ENCODE assay signal across 18 cellular contexts in the genomic region with DNA sequence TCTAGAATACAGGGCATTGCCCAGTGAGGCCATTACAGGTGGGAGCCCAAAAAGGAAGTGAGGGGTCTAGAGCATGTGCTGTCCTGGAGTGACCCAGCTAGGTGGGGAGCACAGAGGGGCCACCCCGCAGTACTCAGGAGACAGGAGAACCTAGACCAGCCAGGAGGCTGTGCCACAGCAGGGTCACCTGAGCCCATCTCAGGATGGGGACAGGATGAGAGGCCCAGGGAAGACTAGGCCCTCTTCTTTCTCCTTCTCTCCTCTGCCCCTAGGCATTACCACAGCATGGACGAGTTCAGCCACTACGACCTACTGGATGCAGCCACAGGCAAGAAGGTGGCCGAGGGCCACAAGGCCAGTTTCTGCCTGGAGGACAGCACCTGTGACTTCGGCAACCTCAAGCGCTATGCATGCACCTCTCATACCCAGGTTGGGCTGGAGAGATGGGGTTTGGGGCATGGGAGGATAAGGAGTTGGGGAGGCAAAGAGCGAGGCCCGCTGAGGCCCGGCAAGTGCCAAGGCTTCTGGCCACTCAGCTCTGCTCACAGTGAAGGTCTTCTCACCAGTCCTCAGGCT.
"Had no signal": no experiment of that assay in that cellular context is flagged by ENCODE, and none has a peak within 500 bp of the region (broad histone marks: within the 10 kb centered on the region; RNA-seq: fewer than 3 reads in every experiment).

No MANE protein-coding gene starts in this region.

- H2AFZ ChIP-seq: hepatocyte had no signal

- H3K9me3 Mint-ChIP-seq: activated CD4-positive, alpha-beta T cell treated with anti-CD3 and anti-CD28 coated beads, Interleukin-2, amount 10 ng/mL, durations not matched to agents 7 days and 5 days; effector memory CD8-positive, alpha-beta T cell; mesothelial cell of epicardium; natural killer cell treated with Interleukin-12 subunit alpha and Interleukin-12 subunit beta and Interleukin-15 and Interleukin-18, amount 100 ng/mL, for 72 hours; stimulated activated naive CD8-positive, alpha-beta T cell treated with anti-CD3 and anti-CD28 coated beads, Interleukin-15, Interleukin-2, amounts not matched to agents 100 ng/mL and 50 ng/mL, for 24 hours had no signal

- H3K9me3 ChIP-seq: esophagus squamous epithelium, upper lobe of left lung had no signal

- H3K36me3 ChIP-seq: upper lobe of left lung had no signal

- H3K27ac Mint-ChIP-seq: activated CD4-positive, alpha-beta T cell treated with anti-CD3 and anti-CD28 coated beads, Interleukin-2, amount 10 ng/mL, durations not matched to agents 7 days and 5 days; effector memory CD8-positive, alpha-beta T cell; mesothelial cell of epicardium; natural killer cell treated with Interleukin-12 subunit alpha and Interleukin-12 subunit beta and Interleukin-15 and Interleukin-18, amount 100 ng/mL, for 72 hours; stimulated activated naive CD8-positive, alpha-beta T cell treated with anti-CD3 and anti-CD28 coated beads, Interleukin-15, Interleukin-2, amounts not matched to agents 100 ng/mL and 50 ng/mL, for 24 hours had no signal

- H3K4me2 ChIP-seq: hepatocyte had no signal

- H3K27ac ChIP-seq: esophagus squamous epithelium, hepatocyte, SK-N-MC, upper lobe of left lung had no signal

- H3K27me3 Mint-ChIP-seq: effector memory CD8-positive, alpha-beta T cell; stimulated activated naive CD8-positive, alpha-beta T cell treated with anti-CD3 and anti-CD28 coated beads, Interleukin-15, Interleukin-2, amounts not matched to agents 100 ng/mL and 50 ng/mL, for 24 hours had no signal

- DNase-seq: activated CD4-positive, alpha-beta T cell treated with anti-CD3 and anti-CD28 coated beads, Interleukin-2, amount 10 ng/mL, durations not matched to agents 7 days and 5 days; activated naive CD4-positive, alpha-beta T cell; anterior cingulate cortex; effector memory CD8-positive, alpha-beta T cell; esophagus squamous epithelium; left colon; nucleus accumbens; retina; stimulated activated CD4-positive, alpha-beta T cell treated with anti-CD3 and anti-CD28 coated beads, Interleukin-12 subunit alpha, Interleukin-12 subunit beta, amount 100 ng/mL, for 4 hours; stimulated activated CD4-positive, alpha-beta T cell treated with anti-CD3 and anti-CD28 coated beads, Interleukin-2, amount 100 ng/mL, for 24 hours; upper lobe of left lung had no signal

- H3K4me3 Mint-ChIP-seq: activated CD4-positive, alpha-beta T cell treated with anti-CD3 and anti-CD28 coated beads, Interleukin-2, amount 10 ng/mL, durations not matched to agents 7 days and 5 days; effector memory CD8-positive, alpha-beta T cell; mesothelial cell of epicardium; natural killer cell treated with Interleukin-12 subunit alpha and Interleukin-12 subunit beta and Interleukin-15 and Interleukin-18, amount 100 ng/mL, for 72 hours; stimulated activated naive CD8-positive, alpha-beta T cell treated with anti-CD3 and anti-CD28 coated beads, Interleukin-15, Interleukin-2, amounts not matched to agents 100 ng/mL and 50 ng/mL, for 24 hours had no signal

- H3K79me2 ChIP-seq: hepatocyte had no signal

- H3K4me3 ChIP-seq: esophagus squamous epithelium, hepatocyte, lung, SK-N-MC, upper lobe of left lung had no signal

- H3K27me3 ChIP-seq: esophagus squamous epithelium, hepatocyte, upper lobe of left lung had no signal

- H3K36me3 Mint-ChIP-seq: natural killer cell treated with Interleukin-12 subunit alpha and Interleukin-12 subunit beta and Interleukin-15 and Interleukin-18, amount 100 ng/mL, for 72 hours had no signal

- ATAC-seq: activated CD4-positive, CD25-positive, alpha-beta regulatory T cell treated with anti-CD3 and anti-CD28 coated beads, Interleukin-2, amount 50 U/mL, for 24 hours; effector memory CD8-positive, alpha-beta T cell; left colon; natural killer cell treated with Interleukin-12 subunit alpha and Interleukin-12 subunit beta and Interleukin-15 and Interleukin-18, amount 100 ng/mL, for 72 hours had no signal
